ENCODE assay signal across 17 cellular contexts in the genomic region with DNA sequence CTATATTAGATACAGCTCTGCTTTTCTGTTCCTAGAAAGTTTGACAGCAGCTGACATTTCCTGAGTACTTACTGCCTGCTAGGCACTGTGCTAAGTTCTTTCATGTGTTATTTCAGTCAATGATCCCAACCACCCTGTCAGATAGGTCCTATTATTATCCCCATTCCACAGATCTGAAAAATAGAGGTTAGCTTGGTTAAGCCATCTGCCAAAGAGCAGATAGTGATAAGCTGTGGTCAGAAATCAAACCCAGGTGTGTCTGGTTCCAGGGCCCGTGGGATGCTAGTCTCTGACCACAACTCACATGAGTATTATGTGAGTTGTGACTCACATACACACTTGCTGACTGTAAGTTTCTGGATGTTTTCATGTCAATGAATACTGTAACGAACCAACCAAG.
"Had no signal": no experiment of that assay in that cellular context is flagged by ENCODE, and none has a peak within 500 bp of the region (broad histone marks: within the 10 kb centered on the region; RNA-seq: fewer than 3 reads in every experiment).

No MANE protein-coding gene starts in this region.

- H3K27me3 ChIP-seq: adrenal gland, stomach, testis had no signal

- H3K4me3 ChIP-seq: adrenal gland, psoas muscle, skin epidermis, stomach, testis had no signal

- H3K4me1 ChIP-seq: adrenal gland, psoas muscle, stomach, testis had no signal

- H3K27ac ChIP-seq: adrenal gland, psoas muscle, stomach, testis had no signal

- H3K9me3 ChIP-seq: adrenal gland, psoas muscle, stomach, testis had no signal

- ATAC-seq: activated CD4-positive, CD25-positive, alpha-beta regulatory T cell treated with anti-CD3 and anti-CD28 coated beads, Interleukin-2, amount 50 U/mL, for 24 hours; activated CD8-positive, alpha-beta T cell treated with anti-CD3 and anti-CD28 coated beads, Interleukin-2, amount 10 ng/mL, durations not matched to agents 7 days and 5 days; left cardiac atrium; naive thymus-derived CD8-positive, alpha-beta T cell; psoas muscle; right cardiac atrium had no signal

- H3K36me3 ChIP-seq: adrenal gland, stomach had no signal

- DNase-seq: activated CD4-positive, alpha-beta T cell treated with anti-CD3 and anti-CD28 coated beads, Interleukin-2, amount 10 ng/mL, durations not matched to agents 7 days and 5 days; activated CD8-positive, alpha-beta T cell treated with anti-CD3 and anti-CD28 coated beads, Interleukin-2, amount 10 ng/mL, durations not matched to agents 7 days and 5 days; activated T-cell treated with anti-CD3 and anti-CD28 coated beads, Interleukin-2, amount 50 U/mL, for 24 hours; adrenal gland; endodermal cell; erythroblast; left cardiac atrium; mesendoderm; naive thymus-derived CD8-positive, alpha-beta T cell; psoas muscle; right cardiac atrium; stimulated activated CD4-positive, alpha-beta T cell treated with anti-CD3 and anti-CD28 coated beads, Interleukin-15, amount 100 ng/mL, for 24 hours; stimulated activated CD4-positive, alpha-beta T cell treated with anti-CD3 and anti-CD28 coated beads, Interleukin-2, amount 100 ng/mL, for 48 hours; stomach; testis had no signal
